ENCODE assay signal across 8 cellular contexts in genomic region chr17:75779987-75780889, GRCh38. TPM values are rescaled to one million over a fixed set of nuclear protein-coding genes. Genes with fewer than 3 reads are reported as not detected.
DNase-seq lines count a peak whose midpoint lies in the region; ATAC-seq, FAIRE-seq and TF ChIP-seq lines count a peak whose summit lies in the region.

No MANE protein-coding gene starts in this region.

- DNase-seq in HepG2 (ENCODE audit: low spot score) (no peak), right lobe of liver (no peak), ascending aorta (ENCODE audit: low spot score in 2 of 2) (no peak), mucosa of descending colon (no peak), uterus (no peak), NCI-H446 treated with DMSO at 0.1 percent for 48 hours (lab: John Stamatoyannopoulos, UW) (no peak)
- no peak for DNase-seq in NK-92 treated with Interleukin-12 subunit alpha and Interleukin-12 subunit beta, amount 100 ng/mL, for 24 hours (lab: John Stamatoyannopoulos, UW)

- peaks cover 32% of the 10 kb centered on the region for H4K20me1 ChIP-seq in HepG2 (ENCODE audit: insufficient read depth, low read length)

- peaks cover 27% of the 10 kb centered on the region for H3K79me2 ChIP-seq in HepG2 (ENCODE audit: insufficient read depth, low read length)

- H3K27me3 ChIP-seq in HepG2 (ENCODE audit: control insufficient read depth in 1 of 2, insufficient read depth in 2 of 2, low read length in 2 of 2) (no peaks in the 10 kb centered on the region; a peak in 1 of 5 replicates), right lobe of liver (no peaks in the 10 kb centered on the region), ascending aorta (no peaks in the 10 kb centered on the region), uterus (no peaks in the 10 kb centered on the region)

- in situ Hi-C loops in HepG2 (cut with HindIII; ENCODE audit: extremely low pct_ligation_motif_present, low pct_unique_long_range_greater_than_20kb): no loop called here

- H3K36me3 ChIP-seq in HepG2 (replicated peaks in 1 of 2; ENCODE audit: control insufficient read depth in 1 of 2, insufficient read depth in 2 of 2, low read length in 2 of 2) (peaks cover 8 to 9% of the 10 kb centered on the region in 2 experiments; a peak in 4 of 5 replicates), right lobe of liver (peaks cover 0 to 19% (median 10%) of the 10 kb centered on the region in 4 donors), ascending aorta (peaks cover 26 to 39% of the 10 kb centered on the region in 2 donors), mucosa of descending colon (ENCODE audit: low read depth) (peaks cover 7% of the 10 kb centered on the region), uterus (no peaks in the 10 kb centered on the region)

- TF ChIP-seq CTCF in HepG2 (CRISPR knock-in tag; IDR thresholded peaks at IDR 0.05): no peak
- TF ChIP-seq CTCF in right lobe of liver (IDR thresholded peaks at IDR 0.05): no peak
- no peak for TF ChIP-seq CTCF in ascending aorta (IDR thresholded peaks at IDR 0.05)
- TF ChIP-seq CTCF in mucosa of descending colon (IDR thresholded peaks at IDR 0.05): peak; percentile 19
- no peak for TF ChIP-seq CTCF in uterus (IDR thresholded peaks at IDR 0.05)

- TF ChIP-seq POLR2A in HepG2 (IDR thresholded peaks at IDR 0.05; ENCODE audit: insufficient read depth in 1 of 2, low read depth in 2 of 2, low read length in 2 of 2) (no peak), right lobe of liver (IDR thresholded peaks at IDR 0.05) (no peak), uterus (IDR thresholded peaks at IDR 0.05) (no peak)

- no peak for FAIRE-seq in HepG2 (lab: Jason Lieb, UNC)

- ATAC-seq in HepG2 (no peak), right lobe of liver (no peak), mucosa of descending colon (no peak), GM21447 (IDR thresholded peaks at IDR 0.05; ENCODE audit: unreplicated experiment) (no peak)

- BruUV-seq in HepG2 (replicated peaks; lab: Mats Ljungman, UMichigan): no TSS peak

- intact Hi-C loops in HepG2 (cut with micrococcal nuclease; ENCODE audit: unreplicated experiment) (loop anchor here (2.0 to 5.0 kb wide), 3 partner anchors 15 to 65 kb away; partner anchors contain the start of genes GALK1 and UNC13D), right lobe of liver (cut with DNase I) (no loop called here), ascending aorta (cut with DNase I) (loop anchor here (1.0 kb wide), 1 partner anchor 15 kb away; the partner anchor contains the start of gene GALK1), mucosa of descending colon (cut with DNase I, micrococcal nuclease) (no loop called here), uterus (cut with DNase I; ENCODE audit: low total_unique reads) (no loop called here)

- peak overlapping the region; percentile 59 for H3K4me2 ChIP-seq in HepG2 (ENCODE audit: low read depth, low read length)

- no peaks in the 10 kb centered on the region for H3K9me3 ChIP-seq in HepG2 (ENCODE audit: low read length)
- H3K9me3 ChIP-seq in right lobe of liver: no peaks in the 10 kb centered on the region
- no peaks in the 10 kb centered on the region for H3K9me3 ChIP-seq in ascending aorta
- H3K9me3 ChIP-seq in mucosa of descending colon: no peaks in the 10 kb centered on the region
- H3K9me3 ChIP-seq in uterus: no peaks in the 10 kb centered on the region

- CTCF ChIA-PET in HepG2 (lab: Yijun Ruan, JAX; ENCODE audit: low intra/inter-chr PET ratio, low total read pairs): no interaction called here

- no peak overlapping the region for H2AFZ ChIP-seq in HepG2 (ENCODE audit: low read length)

- H3K27ac ChIP-seq in HepG2 (ENCODE audit: extremely low read length, insufficient read depth, low read length) (peak overlapping the region; percentile 57), right lobe of liver (peak overlapping the region in 1 of 3 donors; percentile 33), ascending aorta (peak overlapping the region; percentile 36 to 99), uterus (peak overlapping the region; percentile 51 to 58)

- H3K9ac ChIP-seq in HepG2 (ENCODE audit: insufficient read depth, low read depth, low read length): no peak overlapping the region; the same call in 1 of the 2 replicates

- POLR2A ChIA-PET in HepG2 (lab: Yijun Ruan, JAX): interaction anchor here (0.5 to 13.1 kb wide), 112 partner anchors 10 to 1030 kb away, joined by 3 to 390 read pairs (median 5); partner anchors contain the start of genes ACOX1, CDK3, EVPL and EXOC7

- peak overlapping the region in 2 of 3 experiments; percentile 21 to 39; a peak in 2 of 6 replicates for H3K4me3 ChIP-seq in HepG2 (replicated peaks in 1 of 3; ENCODE audit: insufficient read depth in 1 of 3, low read depth in 2 of 3, low read length in 3 of 3)
- no peak overlapping the region for H3K4me3 ChIP-seq in right lobe of liver
- H3K4me3 ChIP-seq in ascending aorta: no peak overlapping the region
- H3K4me3 ChIP-seq in mucosa of descending colon: peak overlapping the region; percentile 97
- H3K4me3 ChIP-seq in uterus: no peak overlapping the region

- no peak for TF ChIP-seq RAD21 in HepG2 (CRISPR knock-in tag; IDR thresholded peaks at IDR 0.05)

- TF ChIP-seq EP300 in HepG2 (IDR thresholded peaks at IDR 0.05; ENCODE audit: low read depth in 2 of 2, low read length in 2 of 2): no peak
- no peak for TF ChIP-seq EP300 in HepG2 (CRISPR knock-in tag; IDR thresholded peaks at IDR 0.05; ENCODE audit: borderline replicate concordance)

- peaks cover 57% of the 10 kb centered on the region for H3K4me1 ChIP-seq in HepG2 (ENCODE audit: insufficient read depth, low read length)
- peaks cover 0 to 46% (median 12%) of the 10 kb centered on the region in 4 donors for H3K4me1 ChIP-seq in right lobe of liver
- H3K4me1 ChIP-seq in ascending aorta: peaks cover 1 to 38% of the 10 kb centered on the region in 2 donors
- peaks cover 32% of the 10 kb centered on the region for H3K4me1 ChIP-seq in mucosa of descending colon (ENCODE audit: low read depth)
- peaks cover 0 to 2% of the 10 kb centered on the region in 2 donors for H3K4me1 ChIP-seq in uterus

- WGBS in HepG2 (ENCODE audit: low lambda C conversion rate): 19% methylated on average over 5 of the region's 5 CpGs
- 18% methylated on average over 5 of the region's 5 CpGs for WGBS in right lobe of liver (ENCODE audit: insufficient coverage, low coverage, low lambda C conversion rate, missing lambda C conversion rate)

RNA-seq across cellular contexts. Expression of gene UNK, which starts 4.4 kb away (rescaled TPM):
- 28.6 and 33.0 TPM in 2 replicates for total RNA-seq in HepG2 (2016; rRNA removed; fragmentation: Illumina TruSeq; extraction: Trizol)
- total RNA-seq in HepG2 (2016; cell fraction: cytosol; rRNA removed; fragmentation: Illumina TruSeq; extraction: Trizol; ENCODE audit: low read depth): 37.2 and 44.0 TPM in 2 replicates
- 21.2 and 33.0 TPM in 2 replicates for total RNA-seq in HepG2 (2016; cell fraction: insoluble cytoplasmic fraction; rRNA removed; fragmentation: Illumina TruSeq; extraction: Trizol)
- 58.6 and 59.5 TPM in 2 replicates for total RNA-seq in HepG2 (2016; cell fraction: membrane; rRNA removed; fragmentation: Illumina TruSeq; extraction: Trizol)
- total RNA-seq in HepG2 (2016; cell fraction: nucleus; rRNA removed; fragmentation: Illumina TruSeq; extraction: Trizol): 38.6 and 43.6 TPM in 2 replicates
- 30.7 and 31.6 TPM in 2 replicates for polyA plus RNA-seq in HepG2 (2011; rRNA removed)
- polyA plus RNA-seq in HepG2 (2011; cell fraction: cytosol; rRNA removed): 18.7 and 21.7 TPM in 2 replicates
- polyA plus RNA-seq in HepG2 (2011; cell fraction: nucleus; rRNA removed): 50.0 and 56.4 TPM in 2 replicates
- 20.8 and 23.9 TPM in 2 replicates for polyA plus RNA-seq in HepG2 (2012)
- polyA plus RNA-seq in HepG2 (2016; cell fraction: cytosol; fragmentation: Illumina TruSeq; extraction: Trizol; ENCODE audit: low read depth): 55.3 and 62.7 TPM in 2 replicates
- 28.7 and 35.1 TPM in 2 replicates for polyA plus RNA-seq in HepG2 (2016; cell fraction: insoluble cytoplasmic fraction; fragmentation: Illumina TruSeq; extraction: Trizol; ENCODE audit: low read depth)
- 64.7 and 69.9 TPM in 2 replicates for polyA plus RNA-seq in HepG2 (2016; cell fraction: membrane; fragmentation: Illumina TruSeq; extraction: Trizol; ENCODE audit: low read depth)
- 52.8 and 60.0 TPM in 2 replicates for polyA plus RNA-seq in HepG2 (2016; cell fraction: nucleus; fragmentation: Illumina TruSeq; extraction: Trizol; ENCODE audit: insufficient read depth, low read depth)
- polyA minus RNA-seq in HepG2 (2011; rRNA and poly(A)+ RNA removed; ENCODE audit: low replicate concordance): 24.3 and 28.1 TPM in 2 replicates
- polyA minus RNA-seq in HepG2 (2011; cell fraction: cytosol; rRNA and poly(A)+ RNA removed): 10.4 and 14.9 TPM in 2 replicates
- polyA minus RNA-seq in HepG2 (2011; cell fraction: nucleus; rRNA and poly(A)+ RNA removed): 78.9 and 91.3 TPM in 2 replicates
- 10 to 100 TPM in 4 of 6 experiments, 1 to 10 TPM in 2; 5.8 to 29.2 (median 11.1) TPM for total RNA-seq in right lobe of liver
- total RNA-seq in ascending aorta: 73.9 TPM
- 10 to 100 TPM; 24.5 to 27.5 (median 25.7) TPM for total RNA-seq in mucosa of descending colon
- total RNA-seq in uterus: 10 to 100 TPM in 3 of 4 donors, 1 to 10 TPM in 1; 6.9 to 69.7 (median 45.5) TPM

RNA-seq across cellular contexts. Expression of gene GALK1, which starts 15.2 kb away (rescaled TPM):
- total RNA-seq in HepG2 (2016; rRNA removed; fragmentation: Illumina TruSeq; extraction: Trizol): 93.6 and 95.6 TPM in 2 replicates
- 31.6 and 39.5 TPM in 2 replicates for total RNA-seq in HepG2 (2016; cell fraction: cytosol; rRNA removed; fragmentation: Illumina TruSeq; extraction: Trizol; ENCODE audit: low read depth)
- 94.0 and 98.0 TPM in 2 replicates for total RNA-seq in HepG2 (2016; cell fraction: insoluble cytoplasmic fraction; rRNA removed; fragmentation: Illumina TruSeq; extraction: Trizol)
- 35.0 and 44.2 TPM in 2 replicates for total RNA-seq in HepG2 (2016; cell fraction: membrane; rRNA removed; fragmentation: Illumina TruSeq; extraction: Trizol)
- total RNA-seq in HepG2 (2016; cell fraction: nucleus; rRNA removed; fragmentation: Illumina TruSeq; extraction: Trizol): 44.3 and 48.9 TPM in 2 replicates
- 59.9 and 93.0 TPM in 2 replicates for polyA plus RNA-seq in HepG2 (2011; rRNA removed)
- 65.7 and 112 TPM in 2 replicates for polyA plus RNA-seq in HepG2 (2011; cell fraction: cytosol; rRNA removed)
- 162 and 164 TPM in 2 replicates for polyA plus RNA-seq in HepG2 (2011; cell fraction: nucleus; rRNA removed)
- polyA plus RNA-seq in HepG2 (2012): 57.4 and 59.7 TPM in 2 replicates
- 29.0 and 30.8 TPM in 2 replicates for polyA plus RNA-seq in HepG2 (2016; cell fraction: cytosol; fragmentation: Illumina TruSeq; extraction: Trizol; ENCODE audit: low read depth)
- 86.3 and 86.5 TPM in 2 replicates for polyA plus RNA-seq in HepG2 (2016; cell fraction: insoluble cytoplasmic fraction; fragmentation: Illumina TruSeq; extraction: Trizol; ENCODE audit: low read depth)
- 25.3 and 27.1 TPM in 2 replicates for polyA plus RNA-seq in HepG2 (2016; cell fraction: membrane; fragmentation: Illumina TruSeq; extraction: Trizol; ENCODE audit: low read depth)
- 72.3 and 78.9 TPM in 2 replicates for polyA plus RNA-seq in HepG2 (2016; cell fraction: nucleus; fragmentation: Illumina TruSeq; extraction: Trizol; ENCODE audit: insufficient read depth, low read depth)
- polyA minus RNA-seq in HepG2 (2011; rRNA and poly(A)+ RNA removed; ENCODE audit: low replicate concordance): 28.9 and 121 TPM in 2 replicates
- 45.9 and 49.6 TPM in 2 replicates for polyA minus RNA-seq in HepG2 (2011; cell fraction: cytosol; rRNA and poly(A)+ RNA removed)
- 26.3 and 28.6 TPM in 2 replicates for polyA minus RNA-seq in HepG2 (2011; cell fraction: nucleus; rRNA and poly(A)+ RNA removed)
- 10 to 100 TPM; 38.6 to 87.4 (median 76.9) TPM for total RNA-seq in right lobe of liver
- total RNA-seq in ascending aorta: 101 TPM
- total RNA-seq in mucosa of descending colon: 10 to 100 TPM in 2 of 3 donors, 1 to 10 TPM in 1; 7.1 to 18.2 (median 18.2) TPM
- 10 to 100 TPM in 3 of 4 donors, not detected in 1; 19.4 to 37.1 (median 35.6) TPM for total RNA-seq in uterus

RNA-seq across cellular contexts. Expression of gene ITGB4, which starts 59.0 kb away (rescaled TPM):
- total RNA-seq in HepG2 (2016; rRNA removed; fragmentation: Illumina TruSeq; extraction: Trizol) (4.0 and 6.9 TPM in 2 replicates), right lobe of liver (1 to 10 TPM in 5 of 6 experiments, under 1 TPM in 1; 0.92 to 4.1 (median 2.0) TPM), ascending aorta (152 TPM), mucosa of descending colon (100 to 1,000 TPM; 153 to 307 (median 246) TPM), uterus (100 to 1,000 TPM in 1 of 4 donors, 10 to 100 TPM in 3; 38.0 to 100 (median 62.3) TPM)
- total RNA-seq in HepG2 (2016; cell fraction: cytosol; rRNA removed; fragmentation: Illumina TruSeq; extraction: Trizol; ENCODE audit: low read depth): 9.2 and 10.4 TPM in 2 replicates
- 3.9 and 6.3 TPM in 2 replicates for total RNA-seq in HepG2 (2016; cell fraction: insoluble cytoplasmic fraction; rRNA removed; fragmentation: Illumina TruSeq; extraction: Trizol)
- 10.1 and 14.6 TPM in 2 replicates for total RNA-seq in HepG2 (2016; cell fraction: membrane; rRNA removed; fragmentation: Illumina TruSeq; extraction: Trizol)
- 3.7 and 3.9 TPM in 2 replicates for total RNA-seq in HepG2 (2016; cell fraction: nucleus; rRNA removed; fragmentation: Illumina TruSeq; extraction: Trizol)
- 14.5 and 14.7 TPM in 2 replicates for polyA plus RNA-seq in HepG2 (2011; rRNA removed)
- polyA plus RNA-seq in HepG2 (2011; cell fraction: cytosol; rRNA removed): 5.1 and 8.2 TPM in 2 replicates
- polyA plus RNA-seq in HepG2 (2011; cell fraction: nucleus; rRNA removed): 28.7 and 39.5 TPM in 2 replicates
- polyA plus RNA-seq in HepG2 (2012): 13.2 and 14.2 TPM in 2 replicates
- 36.1 and 40.9 TPM in 2 replicates for polyA plus RNA-seq in HepG2 (2016; cell fraction: cytosol; fragmentation: Illumina TruSeq; extraction: Trizol; ENCODE audit: low read depth)
- polyA plus RNA-seq in HepG2 (2016; cell fraction: insoluble cytoplasmic fraction; fragmentation: Illumina TruSeq; extraction: Trizol; ENCODE audit: low read depth): 10.5 and 16.8 TPM in 2 replicates
- polyA plus RNA-seq in HepG2 (2016; cell fraction: membrane; fragmentation: Illumina TruSeq; extraction: Trizol; ENCODE audit: low read depth): 41.4 and 43.0 TPM in 2 replicates
- polyA plus RNA-seq in HepG2 (2016; cell fraction: nucleus; fragmentation: Illumina TruSeq; extraction: Trizol; ENCODE audit: insufficient read depth, low read depth): 20.5 and 28.1 TPM in 2 replicates
- polyA minus RNA-seq in HepG2 (2011; rRNA and poly(A)+ RNA removed; ENCODE audit: low replicate concordance): 25.3 and 28.4 TPM in 2 replicates
- 8.4 and 12.7 TPM in 2 replicates for polyA minus RNA-seq in HepG2 (2011; cell fraction: cytosol; rRNA and poly(A)+ RNA removed)
- polyA minus RNA-seq in HepG2 (2011; cell fraction: nucleus; rRNA and poly(A)+ RNA removed): 3.2 and 6.3 TPM in 2 replicates

Comparison
In these comparisons a context has a peak if more than half of its experiments do, and no peak if none do; other contexts are left out.
1. H3K4me3 ChIP-seq: peak in HepG2 (2 of 3) and mucosa of descending colon (single experiment); none in right lobe of liver (0 of 3), ascending aorta (0 of 2) and uterus (0 of 2).
2. intact Hi-C loops: an anchor here in HepG2 (2.0 to 5.0 kb wide) and ascending aorta (1.0 kb wide); none called in right lobe of liver, mucosa of descending colon and uterus.